18 cellular contexts compared by ENCODE assay signal in the genomic region with DNA sequence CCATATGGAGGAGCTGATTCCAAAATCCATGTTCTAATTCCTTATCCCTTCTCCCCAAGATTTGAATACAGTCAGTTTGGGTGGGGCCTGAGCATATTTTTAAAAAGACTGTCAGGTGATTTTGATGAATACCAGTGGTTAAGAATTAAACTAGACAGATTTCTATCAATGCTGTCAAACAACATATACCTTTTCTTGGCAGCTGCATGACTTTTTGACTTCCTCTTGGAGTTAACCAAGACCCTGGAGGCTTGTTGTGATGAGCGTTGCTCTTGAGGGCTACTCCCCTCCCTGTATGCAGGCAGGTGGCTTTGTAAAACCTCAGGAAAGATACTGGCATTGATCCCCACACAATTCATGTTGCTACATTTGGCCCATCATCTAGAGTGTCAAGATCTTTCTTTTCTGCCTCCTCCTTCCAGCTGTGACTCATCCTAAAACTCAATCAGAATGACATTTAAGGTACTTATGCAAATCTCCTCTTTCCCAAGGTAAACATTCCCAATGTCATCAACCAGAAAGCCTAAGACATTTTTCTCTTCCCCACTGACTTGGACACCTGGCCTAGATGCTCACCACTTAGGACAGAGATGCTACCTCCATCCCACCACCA.
"Had no signal": no experiment of that assay in that cellular context is flagged by ENCODE, and none has a peak within 500 bp of the region (broad histone marks: within the 10 kb centered on the region; RNA-seq: fewer than 3 reads in every experiment).

No MANE protein-coding gene starts in this region.

- H3K4me1 Mint-ChIP-seq: nephron progenitor cell had no signal

- H3K27ac Mint-ChIP-seq: activated naive CD8-positive, alpha-beta T cell; nephron progenitor cell had no signal

- H3K4me1 ChIP-seq: esophagus squamous epithelium had no signal

- H3K36me3 ChIP-seq: cardiac muscle cell, esophagus squamous epithelium, tibial artery, WERI-Rb-1 had no signal

- DNase-seq: activated CD4-positive, alpha-beta T cell treated with anti-CD3 and anti-CD28 coated beads, Interleukin-2, amount 50 U/mL, for 4 hours; dermis blood vessel endothelial cell; effector memory CD4-positive, alpha-beta T cell; esophagus squamous epithelium; kidney; midbrain; nephron progenitor cell; occipital lobe; stimulated activated CD4-positive, alpha-beta T cell treated with anti-CD3 and anti-CD28 coated beads, Interleukin-12 subunit alpha, Interleukin-12 subunit beta, amount 100 ng/mL, for 4 hours; stimulated activated CD4-positive, alpha-beta T cell treated with anti-CD3 and anti-CD28 coated beads, Interleukin-2, amount 100 ng/mL, for 24 hours; stimulated activated naive CD8-positive, alpha-beta T cell treated with anti-CD3 and anti-CD28 coated beads, Interleukin-15, Interleukin-2, amounts not matched to agents 100 U/mL and 50 U/mL, for 24 hours; substantia nigra; T-helper 2 cell; tibial artery; WERI-Rb-1 had no signal

- H3K4me3 Mint-ChIP-seq: activated naive CD8-positive, alpha-beta T cell; nephron progenitor cell had no signal

- H3K27ac ChIP-seq: cardiac muscle cell, esophagus squamous epithelium, tibial artery, WERI-Rb-1 had no signal

- H3K36me3 Mint-ChIP-seq: activated naive CD8-positive, alpha-beta T cell had no signal

- H3K4me3 ChIP-seq: cardiac muscle cell, esophagus squamous epithelium, tibial artery had no signal

- H3K9me3 Mint-ChIP-seq: nephron progenitor cell had no signal

- ATAC-seq: left lobe of liver; stimulated activated naive CD8-positive, alpha-beta T cell treated with anti-CD3 and anti-CD28 coated beads, Interleukin-15, Interleukin-2, amounts not matched to agents 100 U/mL and 50 U/mL, for 24 hours had no signal

- H3K27me3 ChIP-seq: cardiac muscle cell, tibial artery had no signal

- H3K9me3 ChIP-seq: esophagus squamous epithelium, tibial artery had no signal
